ENCODE assay signal across 18 cellular contexts in genomic region chr14:72715910-72716268, GRCh38.
DNase-seq lines count a peak whose midpoint lies in the region; ATAC-seq and TF ChIP-seq lines count a peak whose summit lies in the region.
"Had no signal": no experiment of that assay in that cellular context is flagged by ENCODE, and none has a peak within 500 bp of the region (broad histone marks: within the 10 kb centered on the region; RNA-seq: fewer than 3 reads in every experiment).

No MANE protein-coding gene starts in this region.

- dilution Hi-C loops in IMR-90 (cut with HindIII; ENCODE audit: low sequenced_read_pairs, unreplicated experiment): no loop called here

- intact Hi-C loops in IMR-90 (cut with micrococcal nuclease): no loop called here

- H2AK9ac ChIP-seq in IMR-90 (replicated peaks; ENCODE audit: low read depth, low read length, poor library complexity): peak overlapping the region; percentile 20

- CTCF ChIA-PET in IMR-90 (lab: Yijun Ruan, JAX): no interaction called here
- CTCF ChIA-PET in GM10248 (lab: Yijun Ruan, JAX): interaction anchor here (1.7 kb wide), 1 partner anchor 12 kb away, joined by 4 read pairs; no protein-coding TSS in a partner anchor

- TF ChIP-seq CTCF in IMR-90 (conservative IDR thresholded peaks at IDR 0.05; ENCODE audit: low read depth, low read length) (no peak), coronary artery (IDR thresholded peaks at IDR 0.05) (no peak), omental fat pad (IDR thresholded peaks at IDR 0.05) (no peak), endodermal cell (conservative IDR thresholded peaks at IDR 0.05) (no peak), GM10248 (IDR thresholded peaks at IDR 0.05; ENCODE audit: control extremely low read depth, extremely low read depth, low read depth, missing control alignments) (no peak)

- H3K9ac ChIP-seq in IMR-90 (ENCODE audit: low read depth, low read length) (no peak overlapping the region), skeletal muscle tissue (ENCODE audit: low read depth in 1 of 3, low read length in 3 of 3) (peak overlapping the region in 2 of 3 donors; percentile 69 to 81), endodermal cell (ENCODE audit: extremely low read depth, low read length, poor library complexity, severe bottlenecking) (no peak overlapping the region)

- H3K27ac Mint-ChIP-seq in endodermal cell: no peak overlapping the region

- no peak overlapping the region for H3K56ac ChIP-seq in IMR-90 (ENCODE audit: extremely low read depth, insufficient read depth, low read length)

- H2AFZ ChIP-seq in IMR-90 (replicated peaks; ENCODE audit: low read length, poor library complexity): peak overlapping the region; percentile 44

- H4K91ac ChIP-seq in IMR-90 (ENCODE audit: insufficient read depth, low read depth, low read length): peak overlapping the region; percentile 21; the same call in 1 of the 2 replicates

- H4K5ac ChIP-seq in IMR-90 (ENCODE audit: low read depth, low read length): no peak overlapping the region

- peak overlapping the region; percentile 14; the same call in 1 of the 2 replicates for H2AK5ac ChIP-seq in IMR-90 (ENCODE audit: low read depth, low read length)

- TF ChIP-seq POLR2A in IMR-90 (IDR thresholded peaks at IDR 0.05; ENCODE audit: low read depth, low read length): no peak

- H3K27ac ChIP-seq in IMR-90 (ENCODE audit: insufficient read depth, low read length): no peak overlapping the region
- H3K27ac ChIP-seq in coronary artery: peak overlapping the region; percentile 66 to 81
- peak overlapping the region; percentile 6 for H3K27ac ChIP-seq in layer of hippocampus (ENCODE audit: low read depth, low read length)
- peak overlapping the region; percentile 93 for H3K27ac ChIP-seq in skeletal muscle tissue (ENCODE audit: low read depth, low read length)
- no peak overlapping the region for H3K27ac ChIP-seq in endodermal cell (ENCODE audit: low read depth, low read length)
- H3K27ac ChIP-seq: epithelial cell of prostate, HL-60 had no signal

- POLR2A ChIA-PET in IMR-90 (lab: Charles Lee; ENCODE audit: unreplicated experiment) (no interaction called here), GM10248 (lab: Yijun Ruan, JAX) (interaction anchor here (0.6 kb wide), 1 partner anchor 67 kb away, joined by 3 read pairs; no protein-coding TSS in a partner anchor)

- H2BK120ac ChIP-seq in IMR-90 (ENCODE audit: low read depth, low read length): peak overlapping the region; percentile 26; the same call in 1 of the 2 replicates

- peak overlapping the region; percentile 6 for H2BK5ac ChIP-seq in IMR-90 (ENCODE audit: low read depth, low read length, poor library complexity, severe bottlenecking)

- no peak overlapping the region for H2BK20ac ChIP-seq in IMR-90 (ENCODE audit: low read depth, low read length)

- H4K8ac ChIP-seq in IMR-90 (ENCODE audit: low read depth in 2 of 2, low read length in 2 of 2): peak overlapping the region in 1 of 2 experiments; percentile 34; a peak in 1 of 4 replicates

- peak overlapping the region; percentile 15 for H3K4ac ChIP-seq in IMR-90 (ENCODE audit: low read depth, low read length)

- no peak overlapping the region for H3K23ac ChIP-seq in IMR-90 (ENCODE audit: low read depth, low read length)

- H3K9me3 ChIP-seq in IMR-90 (ENCODE audit: control insufficient read depth, insufficient read depth, low read length) (no peaks in the 10 kb centered on the region), skeletal muscle tissue (ENCODE audit: control insufficient read depth in 3 of 3, low read length in 3 of 3) (no peaks in the 10 kb centered on the region), endodermal cell (ENCODE audit: control insufficient read depth, low read length) (no peaks in the 10 kb centered on the region)

- no peak for DNase-seq in IMR-90
- no peak for DNase-seq in coronary artery (ENCODE audit: low spot score)
- DNase-seq in omental fat pad (ENCODE audit: low spot score): no peak
- no peak for DNase-seq in NCI-H146 treated with DMSO at 0.1 percent for 48 hours (lab: John Stamatoyannopoulos, UW; ENCODE audit: unreplicated experiment)
- DNase-seq in endodermal cell: no peak
- no peak for DNase-seq in GM10248 (ENCODE audit: extremely low spot score)
- DNase-seq: activated CD4-positive, alpha-beta T cell treated with anti-CD3 and anti-CD28 coated beads, Interleukin-2, amount 10 ng/mL, durations not matched to agents 24 days and 14 days; activated CD8-positive, alpha-beta memory T cell treated with anti-CD3 and anti-CD28 coated beads, Interleukin-2, amount 50 U/mL, for 48 hours; activated naive CD4-positive, alpha-beta T cell treated with Interleukin-2 at 50 U/mL for 16 hours; KBM-7; NCI-H2029 treated with DMSO at 0.1 percent for 48 hours; RPMI8226 had no signal

- peaks cover 4 to 18% of the 10 kb centered on the region in 2 experiments; a peak in 2 of 4 replicates for H3K79me1 ChIP-seq in IMR-90 (ENCODE audit: low read depth in 1 of 2, low read length in 2 of 2)

- H3K27me3 Mint-ChIP-seq in endodermal cell (ENCODE audit: insufficient read depth): no peaks in the 10 kb centered on the region

- TF ChIP-seq RAD21 in IMR-90 (IDR thresholded peaks at IDR 0.05; ENCODE audit: low read length): no peak

- no peaks in the 10 kb centered on the region for H3K36me3 Mint-ChIP-seq in endodermal cell (ENCODE audit: low read depth)
- H3K36me3 Mint-ChIP-seq: natural killer cell had no signal

- no peaks in the 10 kb centered on the region for H3K4me1 Mint-ChIP-seq in endodermal cell

- H3K14ac ChIP-seq in IMR-90 (replicated peaks; ENCODE audit: low read depth, low read length): 0 out of 2 replicates have a peak overlapping the region, but pooled peaks have one; percentile 25

- no peaks in the 10 kb centered on the region for H3K9me3 Mint-ChIP-seq in endodermal cell
- H3K9me3 Mint-ChIP-seq: activated CD4-positive, alpha-beta T cell treated with anti-CD3 and anti-CD28 coated beads, Interleukin-2, amount 10 ng/mL, durations not matched to agents 24 days and 14 days; natural killer cell had no signal

- H3K18ac ChIP-seq in IMR-90 (ENCODE audit: low read depth, low read length): no peak overlapping the region

- no peaks in the 10 kb centered on the region for H4K20me1 ChIP-seq in IMR-90 (ENCODE audit: insufficient read depth, low read length)

- no TSS peak for BruUV-seq in IMR-90 (replicated peaks; lab: Mats Ljungman, UMichigan)

- peaks cover 18% of the 10 kb centered on the region; the same call in 1 of the 2 replicates for H3K9me1 ChIP-seq in IMR-90 (ENCODE audit: insufficient read depth, low read length)

- H3K27me3 ChIP-seq in IMR-90 (ENCODE audit: control insufficient read depth, insufficient read depth, low read length): no peaks in the 10 kb centered on the region
- H3K27me3 ChIP-seq in layer of hippocampus (ENCODE audit: control insufficient read depth, insufficient read depth, low read length): no peaks in the 10 kb centered on the region
- no peaks in the 10 kb centered on the region for H3K27me3 ChIP-seq in skeletal muscle tissue (ENCODE audit: control insufficient read depth in 3 of 3, insufficient read depth in 3 of 3, low read length in 3 of 3)
- H3K27me3 ChIP-seq in endodermal cell (ENCODE audit: control insufficient read depth, insufficient read depth, low read length, poor library complexity, severe bottlenecking): no peaks in the 10 kb centered on the region

- 57% methylated on average over 1 of the region's 7 CpGs; no CpG with 5 or more reads in 1 of the 2 experiments for WGBS in IMR-90 (ENCODE audit: extremely low coverage in 2 of 2, insufficient read length in 1 of 2), 2 experiments
- WGBS in endodermal cell (ENCODE audit: insufficient coverage in 1 of 2, insufficient read length in 1 of 2), 2 experiments: 79 to 89% methylated on average over 4 to 7 of the region's 7 CpGs

- H3K36me3 ChIP-seq in IMR-90 (ENCODE audit: control insufficient read depth, insufficient read depth, low read length) (peaks cover 13% of the 10 kb centered on the region; the same call in 1 of the 2 replicates), skeletal muscle tissue (ENCODE audit: control insufficient read depth in 3 of 3, insufficient read depth in 3 of 3, low read length in 3 of 3) (peaks cover 0 to 4% (median 2%) of the 10 kb centered on the region in 3 donors), endodermal cell (ENCODE audit: control insufficient read depth, insufficient read depth, low read length) (no peaks in the 10 kb centered on the region)

- H3K4me1 ChIP-seq in IMR-90 (ENCODE audit: control insufficient read depth, insufficient read depth, low read length) (peaks cover 13% of the 10 kb centered on the region), skeletal muscle tissue (ENCODE audit: control insufficient read depth in 3 of 3, insufficient read depth in 3 of 3, low read length in 3 of 3) (peaks cover 23 to 58% (median 48%) of the 10 kb centered on the region in 3 donors), endodermal cell (ENCODE audit: control insufficient read depth, insufficient read depth, low read length) (no peaks in the 10 kb centered on the region)

- no peak overlapping the region for H2BK15ac ChIP-seq in IMR-90 (ENCODE audit: low read depth, low read length)

- no peak overlapping the region for H3K4me3 Mint-ChIP-seq in endodermal cell
- H3K4me3 Mint-ChIP-seq: activated CD4-positive, alpha-beta T cell treated with anti-CD3 and anti-CD28 coated beads, Interleukin-2, amount 10 ng/mL, durations not matched to agents 24 days and 14 days had no signal

- no peak overlapping the region for H3K4me2 ChIP-seq in IMR-90 (ENCODE audit: low read depth, low read length)

- ATAC-seq in IMR-90 (ENCODE audit: low read depth) (no peak), omental fat pad (ENCODE audit: low FRiP score) (no peak)
- ATAC-seq: HCT116 had no signal

- H3K4me3 ChIP-seq in IMR-90 (ENCODE audit: insufficient read depth, low read depth, low read length) (no peak overlapping the region), coronary artery (no peak overlapping the region), skeletal muscle tissue (ENCODE audit: low read length in 3 of 3) (peak overlapping the region in 2 of 3 donors; percentile 37 to 45), endodermal cell (ENCODE audit: low read length) (no peak overlapping the region)

- in situ Hi-C loops in IMR-90 (cut with MboI; ENCODE audit: low sequenced_read_pairs): no loop called here

TF ChIP-seq in IMR-90, 13 proteins besides CTCF, POLR2A, EP300 and RAD21 (continues in another document):
- TF ChIP-seq CEBPB (IDR thresholded peaks at IDR 0.05; ENCODE audit: low read depth, low read length) (no peak), NFE2L2 (IDR thresholded peaks at IDR 0.05; ENCODE audit: low read depth, low read length) (no peak), BHLHE40 (IDR thresholded peaks at IDR 0.05; ENCODE audit: low read depth, low read length) (no peak), RFX5 (IDR thresholded peaks at IDR 0.05; ENCODE audit: low read depth, low read length) (no peak), RCOR1 (IDR thresholded peaks at IDR 0.05; ENCODE audit: insufficient replicate concordance, low read length) (no peak), MAFK (IDR thresholded peaks at IDR 0.05; ENCODE audit: low read depth, low read length) (no peak), MAZ (IDR thresholded peaks at IDR 0.05; ENCODE audit: borderline replicate concordance, low read depth, low read length) (no peak)

Comparison
In these comparisons a context has a peak if more than half of its experiments do, and no peak if none do; other contexts are left out.
1. H3K27ac ChIP-seq: peak in coronary artery (2 of 2), layer of hippocampus (single experiment) and skeletal muscle tissue (single experiment); none in IMR-90 (single experiment) and endodermal cell (single experiment).
2. H3K4me3 ChIP-seq: peak in skeletal muscle tissue (2 of 3); none in IMR-90 (single experiment), coronary artery (single experiment) and endodermal cell (single experiment).
3. H3K9ac ChIP-seq: peak in skeletal muscle tissue (2 of 3); none in IMR-90 (single experiment) and endodermal cell (single experiment).